Comparison of ENCODE assay signal across 36 cellular contexts in genomic region chr11:19208959-19209568, GRCh38. TPM values are rescaled to one million over a fixed set of nuclear protein-coding genes. Genes with fewer than 3 reads are reported as not detected.
"Had no signal": no experiment of that assay in that cellular context is flagged by ENCODE, and none has a peak within 500 bp of the region (broad histone marks: within the 10 kb centered on the region; RNA-seq: fewer than 3 reads in every experiment).

No MANE protein-coding gene starts in this region.

- H3K4me3 Mint-ChIP-seq: activated CD4-positive, alpha-beta memory T cell treated with anti-CD3 and anti-CD28 coated beads for 36 hours; activated naive CD4-positive, alpha-beta T cell treated with anti-CD3 and anti-CD28 coated beads, Interleukin-2, amount 10 ng/mL, durations not matched to agents 7 days and 5 days; activated naive CD8-positive, alpha-beta T cell treated with anti-CD3 and anti-CD28 coated beads, Interleukin-2, amount 10 ng/mL, durations not matched to agents 7 days and 5 days; activated T-helper 1 cell treated with anti-CD3 and anti-CD28 coated beads, Interleukin-12 subunit alpha, Interleukin-12 subunit beta, Interleukin-2, Interleukin-4 antibody, amounts not matched to agents 30 ng/mL and 10 ng/mL and 1 ng/mL, durations not matched to agents 14 hours and 24 hours and 36 hours; brain; effector memory CD8-positive, alpha-beta T cell; immature natural killer cell; naive B cell; type B pancreatic cell had no signal

- H3K36me3 ChIP-seq: ascending aorta, gastrocnemius medialis, pancreas, prostate gland, spleen, uterus had no signal

- H3K9me3 ChIP-seq: ascending aorta, gastrocnemius medialis, pancreas, prostate gland, spleen, testis, uterus had no signal

- H3K9me3 Mint-ChIP-seq: activated CD4-positive, alpha-beta memory T cell treated with anti-CD3 and anti-CD28 coated beads for 36 hours; activated naive CD4-positive, alpha-beta T cell treated with anti-CD3 and anti-CD28 coated beads, Interleukin-2, amount 10 ng/mL, durations not matched to agents 7 days and 5 days; activated naive CD8-positive, alpha-beta T cell treated with anti-CD3 and anti-CD28 coated beads, Interleukin-2, amount 10 ng/mL, durations not matched to agents 7 days and 5 days; activated T-helper 1 cell treated with anti-CD3 and anti-CD28 coated beads, Interleukin-12 subunit alpha, Interleukin-12 subunit beta, Interleukin-2, Interleukin-4 antibody, amounts not matched to agents 30 ng/mL and 10 ng/mL and 1 ng/mL, durations not matched to agents 14 hours and 24 hours and 36 hours; brain; effector memory CD8-positive, alpha-beta T cell; immature natural killer cell; nephron progenitor cell had no signal

- H3K4me3 ChIP-seq: ascending aorta, gastrocnemius medialis, pancreas, prostate gland, spleen, testis, uterus had no signal

- H3K27ac Mint-ChIP-seq: activated CD4-positive, alpha-beta memory T cell treated with anti-CD3 and anti-CD28 coated beads for 36 hours; activated naive CD4-positive, alpha-beta T cell treated with anti-CD3 and anti-CD28 coated beads, Interleukin-2, amount 10 ng/mL, durations not matched to agents 7 days and 5 days; activated naive CD8-positive, alpha-beta T cell treated with anti-CD3 and anti-CD28 coated beads, Interleukin-2, amount 10 ng/mL, durations not matched to agents 7 days and 5 days; activated T-helper 1 cell treated with anti-CD3 and anti-CD28 coated beads, Interleukin-12 subunit alpha, Interleukin-12 subunit beta, Interleukin-2, Interleukin-4 antibody, amounts not matched to agents 30 ng/mL and 10 ng/mL and 1 ng/mL, durations not matched to agents 14 hours and 24 hours and 36 hours; effector memory CD8-positive, alpha-beta T cell; naive B cell; nephron progenitor cell; type B pancreatic cell had no signal

- H3K4me1 ChIP-seq: ascending aorta, pancreas, prostate gland, spleen, testis, uterus had no signal

- ATAC-seq: effector memory CD8-positive, alpha-beta T cell; left lobe of liver; pancreas had no signal

- H3K27me3 ChIP-seq: ascending aorta, gastrocnemius medialis, pancreas, spleen, testis, uterus had no signal

- H3K4me1 Mint-ChIP-seq: activated naive CD4-positive, alpha-beta T cell treated with anti-CD3 and anti-CD28 coated beads, Interleukin-2, amount 10 ng/mL, durations not matched to agents 7 days and 5 days; activated naive CD8-positive, alpha-beta T cell treated with anti-CD3 and anti-CD28 coated beads, Interleukin-2, amount 10 ng/mL, durations not matched to agents 7 days and 5 days; immature natural killer cell; naive B cell had no signal

- DNase-seq: activated CD4-positive, alpha-beta memory T cell treated with anti-CD3 and anti-CD28 coated beads for 36 hours; activated CD4-positive, alpha-beta T cell treated with anti-CD3 and anti-CD28 coated beads for 4 hours; activated CD4-positive, CD25-positive, alpha-beta regulatory T cell; activated CD8-positive, alpha-beta memory T cell treated with anti-CD3 and anti-CD28 coated beads, Interleukin-2, amount 50 U/mL, for 4 hours; activated gamma-delta T cell; activated naive CD4-positive, alpha-beta T cell treated with anti-CD3 and anti-CD28 coated beads, Interleukin-2, amount 10 ng/mL, durations not matched to agents 7 days and 5 days; activated naive CD8-positive, alpha-beta T cell treated with anti-CD3 and anti-CD28 coated beads, Interleukin-2, amount 10 ng/mL, durations not matched to agents 7 days and 5 days; activated T-cell treated with anti-CD3 and anti-CD28 coated beads, Interleukin-2, amount 50 U/mL, for 1 hour; caudate nucleus; cortex of kidney; effector memory CD8-positive, alpha-beta T cell; erythroblast; gastrocnemius medialis; glutamatergic neuron; hypothalamus; immature natural killer cell; kidney; naive B cell; nephron progenitor cell; pancreas; spleen; stimulated activated naive CD4-positive, alpha-beta T cell; testis; uterus had no signal

- H3K27ac ChIP-seq: ascending aorta, gastrocnemius medialis, pancreas, prostate gland, spleen, testis, uterus had no signal

- H3K36me3 Mint-ChIP-seq: activated CD4-positive, alpha-beta memory T cell treated with anti-CD3 and anti-CD28 coated beads for 36 hours; activated naive CD4-positive, alpha-beta T cell treated with anti-CD3 and anti-CD28 coated beads, Interleukin-2, amount 10 ng/mL, durations not matched to agents 7 days and 5 days; activated naive CD8-positive, alpha-beta T cell treated with anti-CD3 and anti-CD28 coated beads, Interleukin-2, amount 10 ng/mL, durations not matched to agents 7 days and 5 days; brain; immature natural killer cell; naive B cell; type B pancreatic cell had no signal

RNA-seq across cellular contexts. Expression of gene CSRP3, which starts 7.3 kb away (rescaled TPM):
- total RNA-seq: activated CD4-positive, alpha-beta memory T cell treated with anti-CD3 and anti-CD28 coated beads for 36 hours; activated CD8-positive, alpha-beta memory T cell treated with anti-CD3 and anti-CD28 coated beads for 36 hours; activated naive CD8-positive, alpha-beta T cell treated with anti-CD3 and anti-CD28 coated beads, Interleukin-2, amount 10 ng/mL, durations not matched to agents 7 days and 5 days; activated T-helper 1 cell treated with anti-CD3 and anti-CD28 coated beads, Interleukin-12 subunit alpha, Interleukin-12 subunit beta, Interleukin-2, Interleukin-4 antibody, amounts not matched to agents 30 ng/mL and 10 ng/mL and 1 ng/mL, durations not matched to agents 14 hours and 24 hours and 36 hours; ascending aorta; chondrocyte; kidney; left lobe of liver; lung microvascular endothelial cell; mesenteric fat pad; mucosa of gallbladder; spleen; T-helper 1 cell treated with Interleukin-12 subunit alpha and Interleukin-12 subunit beta and Interleukin-4 antibody, amounts not matched to agents 30 ng/mL and 1 ng/mL, for 36 hours; testis; uterus had no signal
- polyA plus RNA-seq: immature natural killer cell had no signal

RNA-seq across cellular contexts. Expression of gene E2F8, which starts 31.7 kb away (rescaled TPM):
- total RNA-seq: mesenteric fat pad had no signal
- polyA plus RNA-seq: pancreas had no signal
